In the genomic region with DNA sequence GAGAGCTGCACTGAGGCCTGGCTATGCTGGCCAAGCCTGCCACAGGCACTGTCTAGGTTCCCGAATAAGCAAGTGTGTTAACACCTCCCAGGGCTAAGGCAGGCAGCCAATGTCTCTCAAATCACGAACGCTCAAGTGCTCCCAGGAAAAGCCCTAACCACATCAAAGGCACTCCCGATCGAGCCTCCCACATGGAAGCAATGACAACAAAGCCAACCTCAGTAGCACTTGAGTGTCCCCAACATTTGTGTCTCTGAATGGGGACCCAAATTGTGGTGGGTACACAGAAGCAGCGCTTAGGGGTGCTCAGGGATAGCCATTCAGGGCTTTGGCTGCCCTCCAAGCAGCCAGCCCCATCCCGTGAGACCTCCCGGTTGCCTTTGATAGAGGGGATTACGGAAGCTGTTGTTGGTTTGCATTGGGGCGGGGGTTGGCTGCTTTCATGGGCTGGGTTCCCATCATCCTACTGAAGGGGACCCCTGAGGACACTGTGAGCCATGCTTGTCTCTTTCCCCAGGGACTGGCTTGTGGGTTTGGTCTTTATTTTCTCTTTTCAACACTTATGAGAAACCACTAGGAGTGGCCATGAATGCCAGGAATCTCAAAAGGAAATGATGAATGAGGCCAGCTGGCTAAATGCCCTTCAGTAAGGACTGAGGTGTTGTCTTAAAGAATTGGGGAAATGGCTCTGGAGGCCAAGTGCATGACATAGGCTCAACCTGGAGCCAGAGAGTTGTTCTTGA, we compare ENCODE assay signal across 12 cellular contexts.
DNase-seq lines count a peak whose midpoint lies in the region; ATAC-seq and TF ChIP-seq lines count a peak whose summit lies in the region.
"Had no signal": no experiment of that assay in that cellular context is flagged by ENCODE, and none has a peak within 500 bp of the region (broad histone marks: within the 10 kb centered on the region; RNA-seq: fewer than 3 reads in every experiment).

No MANE protein-coding gene starts in this region.

- H3K4me3 ChIP-seq in BLaER1 (no peak overlapping the region), mammary epithelial cell (replicated peaks in 1 of 3; ENCODE audit: insufficient read depth in 1 of 3, low read depth in 2 of 3, low read length in 3 of 3) (no peak overlapping the region), left lung (no peak overlapping the region)
- H3K4me3 ChIP-seq in CD8-positive, alpha-beta memory T cell (ENCODE audit: low read length): no peak overlapping the region

- peak; percentile 85 for ATAC-seq in left lung
- ATAC-seq: CD8-positive, alpha-beta T cell had no signal

- no peaks in the 10 kb centered on the region for H3K9me3 Mint-ChIP-seq in activated naive CD4-positive, alpha-beta T cell treated with anti-CD3 and anti-CD28 coated beads, Interleukin-2, amount 10 ng/mL, durations not matched to agents 7 days and 5 days
- peaks cover 0 to 3% (median 0%) of the 10 kb centered on the region in 5 donors for H3K9me3 Mint-ChIP-seq in CD8-positive, alpha-beta memory T cell
- H3K9me3 Mint-ChIP-seq: CD8-positive, alpha-beta T cell had no signal

- POLR2A ChIA-PET in CD8-positive, alpha-beta memory T cell (lab: Charles Lee): no interaction called here

- H3K36me3 Mint-ChIP-seq in activated naive CD4-positive, alpha-beta T cell treated with anti-CD3 and anti-CD28 coated beads, Interleukin-2, amount 10 ng/mL, durations not matched to agents 7 days and 5 days: no peaks in the 10 kb centered on the region
- H3K36me3 Mint-ChIP-seq in CD8-positive, alpha-beta memory T cell: no peaks in the 10 kb centered on the region
- H3K36me3 Mint-ChIP-seq: CD8-positive, alpha-beta T cell had no signal

- H3K27me3 Mint-ChIP-seq in activated naive CD4-positive, alpha-beta T cell treated with anti-CD3 and anti-CD28 coated beads, Interleukin-2, amount 10 ng/mL, durations not matched to agents 7 days and 5 days: peaks cover 6% of the 10 kb centered on the region
- peaks cover 0 to 1% of the 10 kb centered on the region in 2 donors for H3K27me3 Mint-ChIP-seq in CD8-positive, alpha-beta memory T cell

- intact Hi-C loops in mammary epithelial cell (cut with micrococcal nuclease): no loop called here
- intact Hi-C loops in left lung (cut with DNase I): no loop called here

- H3K27ac ChIP-seq in BLaER1 (no peak overlapping the region), mammary epithelial cell (ENCODE audit: insufficient read depth, low read depth, low read length) (peak overlapping the region; percentile 98), left lung (peak overlapping the region; percentile 69 to 80)
- H3K27ac ChIP-seq in CD8-positive, alpha-beta memory T cell (ENCODE audit: low read depth, low read length): no peak overlapping the region

- H3K27ac Mint-ChIP-seq in activated naive CD4-positive, alpha-beta T cell treated with anti-CD3 and anti-CD28 coated beads, Interleukin-2, amount 10 ng/mL, durations not matched to agents 7 days and 5 days: no peak overlapping the region
- no peak overlapping the region for H3K27ac Mint-ChIP-seq in CD8-positive, alpha-beta memory T cell
- H3K27ac Mint-ChIP-seq: CD8-positive, alpha-beta T cell had no signal

- H4K20me1 ChIP-seq in BLaER1 (peaks cover 7% of the 10 kb centered on the region; the same call in 1 of the 2 replicates), mammary epithelial cell (ENCODE audit: insufficient read depth, low read length) (no peaks in the 10 kb centered on the region)

- TF ChIP-seq CTCF in mammary epithelial cell (conservative IDR thresholded peaks at IDR 0.05 in 1 of 2, IDR thresholded peaks at IDR 0.05 in 1 of 2; ENCODE audit: extremely low read depth in 1 of 2, insufficient read depth in 1 of 2, low read depth in 1 of 2, low read length in 2 of 2) (no peak), left lung (IDR thresholded peaks at IDR 0.05) (no peak)

- H3K36me3 ChIP-seq in BLaER1 (no peaks in the 10 kb centered on the region), mammary epithelial cell (ENCODE audit: insufficient read depth, low read length) (no peaks in the 10 kb centered on the region), left lung (no peaks in the 10 kb centered on the region)
- H3K36me3 ChIP-seq in CD8-positive, alpha-beta memory T cell (ENCODE audit: insufficient read depth, low read length): no peaks in the 10 kb centered on the region

- dilution Hi-C loops in mammary epithelial cell (cut with HindIII; ENCODE audit: low sequenced_read_pairs): no loop called here

- DNase-seq in NCI-H1092 (lab: John Stamatoyannopoulos, UW): peak; percentile 71
- peak; percentile 75 for DNase-seq in mammary epithelial cell
- DNase-seq in left lung: peak; percentile 76 to 86
- no peak for DNase-seq in activated naive CD4-positive, alpha-beta T cell treated with anti-CD3 and anti-CD28 coated beads, Interleukin-2, amount 10 ng/mL, durations not matched to agents 7 days and 5 days
- DNase-seq in cortex of kidney (lab: John Stamatoyannopoulos, UW): no peak
- no peak for DNase-seq in CD8-positive, alpha-beta memory T cell
- DNase-seq in COR-L47 (lab: John Stamatoyannopoulos, UW): no peak
- DNase-seq: activated CD4-positive, alpha-beta T cell treated with anti-CD3 and anti-CD28 coated beads, Interleukin-2, amount 50 U/mL, for 1 hour; CD8-positive, alpha-beta T cell; Kasumi-1; RPMI8226 had no signal

- peak overlapping the region; percentile 73 for H3K4me2 ChIP-seq in BLaER1
- peak overlapping the region; percentile 7 for H3K4me2 ChIP-seq in mammary epithelial cell (ENCODE audit: insufficient read depth, low read depth, low read length)

- H3K9ac ChIP-seq in BLaER1 (no peak overlapping the region), mammary epithelial cell (ENCODE audit: insufficient read depth, low read length) (no peak overlapping the region)

- no peak overlapping the region for H3K4me3 Mint-ChIP-seq in activated naive CD4-positive, alpha-beta T cell treated with anti-CD3 and anti-CD28 coated beads, Interleukin-2, amount 10 ng/mL, durations not matched to agents 7 days and 5 days
- no peak overlapping the region for H3K4me3 Mint-ChIP-seq in CD8-positive, alpha-beta memory T cell
- H3K4me3 Mint-ChIP-seq: CD8-positive, alpha-beta T cell had no signal

- H2AFZ ChIP-seq in mammary epithelial cell (ENCODE audit: low read depth, low read length): peak overlapping the region; percentile 52

- H3K4me1 Mint-ChIP-seq in activated naive CD4-positive, alpha-beta T cell treated with anti-CD3 and anti-CD28 coated beads, Interleukin-2, amount 10 ng/mL, durations not matched to agents 7 days and 5 days: no peaks in the 10 kb centered on the region
- no peaks in the 10 kb centered on the region for H3K4me1 Mint-ChIP-seq in CD8-positive, alpha-beta memory T cell

- H3K79me2 ChIP-seq in mammary epithelial cell (ENCODE audit: insufficient read depth, low read length): no peaks in the 10 kb centered on the region

- 24% methylated on average over 10 of the region's 10 CpGs for whole genome bisulfite sequencing in mammary epithelial cell (ENCODE audit: low coverage, missing lambda C conversion rate)

- H3K4me1 ChIP-seq in BLaER1: peaks cover 15% of the 10 kb centered on the region
- H3K4me1 ChIP-seq in mammary epithelial cell (ENCODE audit: insufficient read depth, low read length): peaks cover 68% of the 10 kb centered on the region
- H3K4me1 ChIP-seq in left lung: peaks cover 5 to 8% of the 10 kb centered on the region in 2 donors
- H3K4me1 ChIP-seq in CD8-positive, alpha-beta memory T cell (ENCODE audit: insufficient read depth, low read length): no peaks in the 10 kb centered on the region

- H3K9me3 ChIP-seq in BLaER1 (no peaks in the 10 kb centered on the region), mammary epithelial cell (replicated peaks; ENCODE audit: insufficient read depth, low read length) (peaks cover 3% of the 10 kb centered on the region), left lung (no peaks in the 10 kb centered on the region)
- H3K9me3 ChIP-seq in CD8-positive, alpha-beta memory T cell (ENCODE audit: low read length): no peaks in the 10 kb centered on the region

- H3K27me3 ChIP-seq in BLaER1 (no peaks in the 10 kb centered on the region), mammary epithelial cell (ENCODE audit: insufficient read depth, low read length) (no peaks in the 10 kb centered on the region), left lung (no peaks in the 10 kb centered on the region)
- H3K27me3 ChIP-seq in CD8-positive, alpha-beta memory T cell (ENCODE audit: insufficient read depth, low read length, poor library complexity, severe bottlenecking): no peaks in the 10 kb centered on the region

- CTCF ChIA-PET in mammary epithelial cell (lab: Charles Lee; ENCODE audit: low non-redundant PET): no interaction called here
- CTCF ChIA-PET in activated naive CD4-positive, alpha-beta T cell treated with anti-CD3 and anti-CD28 coated beads, Interleukin-2, amount 10 ng/mL, durations not matched to agents 7 days and 5 days (lab: Charles Lee): no interaction called here
- CTCF ChIA-PET in CD8-positive, alpha-beta memory T cell (lab: Charles Lee): no interaction called here

- in situ Hi-C loops in mammary epithelial cell (cut with MboI; ENCODE audit: low sequenced_read_pairs in 2 of 2): loop anchor here in 1 of 2 donors (25.0 kb wide), 1 partner anchor 1205 kb away; a partner anchor contains a TSS

- no TSS peak for BruUV-seq in mammary epithelial cell (replicated peaks; lab: Mats Ljungman, UMichigan)

Comparison
In these comparisons a context has a peak if more than half of its experiments do, and no peak if none do; other contexts are left out.
1. H3K27ac ChIP-seq: peak in mammary epithelial cell (single experiment) and left lung (2 of 2); none in BLaER1 (single experiment) and CD8-positive, alpha-beta memory T cell (single experiment).
2. DNase-seq: peak in NCI-H1092 (single experiment), mammary epithelial cell (single experiment) and left lung (2 of 2); none in activated naive CD4-positive, alpha-beta T cell treated with anti-CD3 and anti-CD28 coated beads, Interleukin-2, amount 10 ng/mL, durations not matched to agents 7 days and 5 days (single experiment), cortex of kidney (single experiment), CD8-positive, alpha-beta memory T cell (0 of 5) and COR-L47 (single experiment).